In the genomic region with DNA sequence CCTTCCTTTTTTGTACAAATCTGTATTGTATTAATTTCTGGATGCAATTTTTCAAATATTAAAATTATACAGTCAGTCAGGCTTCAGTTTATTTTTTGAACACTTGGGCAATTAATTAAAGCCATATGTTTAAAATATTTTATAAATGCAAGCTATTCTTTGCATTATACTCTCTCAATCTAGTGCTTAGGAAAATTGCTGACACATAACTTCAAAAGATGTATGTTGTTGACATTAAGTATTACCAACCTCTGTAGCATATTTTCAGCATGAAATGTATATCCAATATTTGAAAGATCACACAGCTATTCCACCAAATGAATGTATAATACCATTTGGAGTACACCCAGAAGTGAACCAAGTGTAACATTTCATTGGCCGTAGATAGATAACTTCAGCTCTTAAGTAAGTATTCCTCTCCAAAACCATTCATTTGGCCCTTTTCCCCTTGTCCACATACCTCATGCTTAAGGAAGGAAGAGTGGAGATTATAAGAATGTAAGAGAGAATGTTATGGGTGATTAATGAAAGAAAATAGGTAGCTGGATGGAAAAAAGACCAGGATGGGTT, we compare ENCODE assay signal across 19 cellular contexts.
"Had no signal": no experiment of that assay in that cellular context is flagged by ENCODE, and none has a peak within 500 bp of the region (broad histone marks: within the 10 kb centered on the region; RNA-seq: fewer than 3 reads in every experiment).

No MANE protein-coding gene starts in this region.

- H3K9me3 Mint-ChIP-seq: activated B cell treated with CpG ODN at 0.5 μM for 24 hours; activated T-helper 17 cell treated with anti-CD3 and anti-CD28 coated beads, Interleukin-2, amount 50 U/mL, for 72 hours; neural progenitor cell; stimulated activated naive CD8-positive, alpha-beta T cell treated with anti-CD3 and anti-CD28 coated beads, Interleukin-15, Interleukin-2, amounts not matched to agents 100 ng/mL and 50 ng/mL, for 24 hours; T-helper 1 cell treated with Interleukin-12 subunit alpha and Interleukin-12 subunit beta and Interleukin-4 antibody, amounts not matched to agents 30 μg/mL and 1 μg/mL, for 36 hours had no signal

- H3K27ac Mint-ChIP-seq: activated B cell treated with CpG ODN at 0.5 μM for 24 hours; activated CD4-positive, alpha-beta T cell treated with anti-CD3 and anti-CD28 coated beads for 36 hours; activated naive CD8-positive, alpha-beta T cell; activated T-cell treated with anti-CD3 and anti-CD28 coated beads, Interleukin-2, amount 50 U/mL, for 24 hours; activated T-helper 17 cell treated with anti-CD3 and anti-CD28 coated beads, Interleukin-2, amount 50 U/mL, for 72 hours; naive thymus-derived CD4-positive, alpha-beta T cell; neural progenitor cell; progenitor cell of endocrine pancreas; stimulated activated naive CD8-positive, alpha-beta T cell treated with anti-CD3 and anti-CD28 coated beads, Interleukin-15, Interleukin-2, amounts not matched to agents 100 ng/mL and 50 ng/mL, for 24 hours; T-helper 1 cell treated with Interleukin-12 subunit alpha and Interleukin-12 subunit beta and Interleukin-4 antibody, amounts not matched to agents 30 μg/mL and 1 μg/mL, for 36 hours had no signal

- H3K9me3 ChIP-seq: tibial artery had no signal

- DNase-seq: activated B cell treated with CpG ODN at 0.5 μM for 24 hours; activated CD4-positive, alpha-beta T cell treated with anti-CD3 and anti-CD28 coated beads for 36 hours; activated CD4-positive, alpha-beta T cell treated with anti-CD3 and anti-CD28 coated beads, Interleukin-2, amount 50 U/mL, for 4 hours; activated CD8-positive, alpha-beta memory T cell treated with anti-CD3 and anti-CD28 coated beads for 24 hours; activated CD8-positive, alpha-beta memory T cell treated with anti-CD3 and anti-CD28 coated beads, Interleukin-2, amount 50 U/mL, for 4 hours; activated T-cell treated with anti-CD3 and anti-CD28 coated beads, Interleukin-2, amount 50 U/mL, for 24 hours; foreskin melanocyte; lower lobe of right lung; naive thymus-derived CD4-positive, alpha-beta T cell; stimulated activated CD4-positive, alpha-beta T cell treated with anti-CD3 and anti-CD28 coated beads, Interleukin-4, amount 100 ng/mL, for 24 hours; T1000; tibial artery had no signal

- H3K4me2 ChIP-seq: neural progenitor cell had no signal

- H3K4me3 ChIP-seq: lower lobe of right lung, neural progenitor cell, tibial artery had no signal

- H3K27me3 Mint-ChIP-seq: activated B cell treated with CpG ODN at 0.5 μM for 24 hours; activated naive CD8-positive, alpha-beta T cell; activated T-cell treated with anti-CD3 and anti-CD28 coated beads, Interleukin-2, amount 50 U/mL, for 24 hours; activated T-helper 17 cell treated with anti-CD3 and anti-CD28 coated beads, Interleukin-2, amount 50 U/mL, for 72 hours; progenitor cell of endocrine pancreas; stimulated activated naive CD8-positive, alpha-beta T cell treated with anti-CD3 and anti-CD28 coated beads, Interleukin-15, Interleukin-2, amounts not matched to agents 100 ng/mL and 50 ng/mL, for 24 hours had no signal

- H3K36me3 ChIP-seq: neural progenitor cell, tibial artery had no signal

- H3K27me3 ChIP-seq: neural progenitor cell, tibial artery had no signal

- H3K9ac ChIP-seq: neural progenitor cell had no signal

- ATAC-seq: activated CD4-positive, alpha-beta T cell treated with anti-CD3 and anti-CD28 coated beads for 36 hours; activated T-helper 17 cell treated with anti-CD3 and anti-CD28 coated beads, Interleukin-2, amount 50 U/mL, for 72 hours; lower lobe of right lung; naive thymus-derived CD4-positive, alpha-beta T cell had no signal

- H2AFZ ChIP-seq: neural progenitor cell had no signal

- H3K4me3 Mint-ChIP-seq: activated B cell treated with CpG ODN at 0.5 μM for 24 hours; activated CD4-positive, alpha-beta T cell treated with anti-CD3 and anti-CD28 coated beads for 36 hours; activated naive CD8-positive, alpha-beta T cell; activated T-cell treated with anti-CD3 and anti-CD28 coated beads, Interleukin-2, amount 50 U/mL, for 24 hours; activated T-helper 17 cell treated with anti-CD3 and anti-CD28 coated beads, Interleukin-2, amount 50 U/mL, for 72 hours; naive thymus-derived CD4-positive, alpha-beta T cell; neural progenitor cell; stimulated activated naive CD8-positive, alpha-beta T cell treated with anti-CD3 and anti-CD28 coated beads, Interleukin-15, Interleukin-2, amounts not matched to agents 100 ng/mL and 50 ng/mL, for 24 hours; T-helper 1 cell treated with Interleukin-12 subunit alpha and Interleukin-12 subunit beta and Interleukin-4 antibody, amounts not matched to agents 30 μg/mL and 1 μg/mL, for 36 hours had no signal

- H3K4me1 ChIP-seq: lower lobe of right lung, neural progenitor cell, tibial artery had no signal

- H3K27ac ChIP-seq: epithelial cell of prostate, lower lobe of right lung, neural progenitor cell had no signal

- H3K4me1 Mint-ChIP-seq: activated B cell treated with CpG ODN at 0.5 μM for 24 hours; activated CD4-positive, alpha-beta T cell treated with anti-CD3 and anti-CD28 coated beads for 36 hours; activated T-helper 17 cell treated with anti-CD3 and anti-CD28 coated beads, Interleukin-2, amount 50 U/mL, for 72 hours; naive thymus-derived CD4-positive, alpha-beta T cell; neural progenitor cell had no signal
